8 cellular contexts compared by ENCODE assay signal in the genomic region with DNA sequence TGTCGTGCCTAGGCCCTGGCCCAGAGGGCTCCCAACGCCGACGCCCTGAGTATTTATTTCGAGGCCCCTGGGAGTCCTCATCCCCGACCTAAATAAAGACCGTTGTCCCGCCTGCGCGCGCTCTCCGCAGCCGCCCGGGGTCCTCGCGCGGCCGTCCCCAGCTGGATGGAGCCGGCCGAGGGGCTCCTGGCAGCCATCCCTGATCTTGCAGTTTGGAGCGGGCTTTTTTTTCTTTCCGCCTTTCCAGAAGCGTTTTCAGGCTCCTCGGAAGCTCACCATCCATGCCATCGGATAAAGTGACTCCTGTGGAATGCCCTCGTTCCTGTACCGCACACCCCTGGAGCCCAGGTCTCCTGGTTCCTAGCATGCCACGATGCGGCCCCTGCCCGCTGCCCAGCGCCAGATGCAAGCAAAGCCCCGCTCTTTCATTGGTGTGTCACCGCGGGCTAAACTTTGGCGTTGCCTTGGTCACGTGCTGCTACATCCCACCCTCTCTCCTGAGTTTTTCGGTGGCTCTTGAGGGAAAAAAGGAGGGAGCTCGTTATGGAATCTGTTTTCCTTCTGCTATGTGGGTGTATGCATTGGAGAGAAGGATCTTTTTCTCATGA. TPM values are rescaled to one million over a fixed set of nuclear protein-coding genes. Genes with fewer than 3 reads are reported as not detected.
A peak's percentile ranks its signal among the peaks of the same experiment; 100 is the strongest.
DNase-seq lines count a peak whose midpoint lies in the region; ATAC-seq lines count a peak whose summit lies in the region.

No MANE protein-coding gene starts in this region.

- no peaks in the 10 kb centered on the region for H3K36me3 Mint-ChIP-seq in T-cell

- H3K27me3 ChIP-seq in duodenal mucosa (ENCODE audit: control insufficient read depth in 1 of 2, insufficient read depth in 2 of 2, low read length in 2 of 2), result no peaks in the 10 kb centered on the region
- H3K27me3 ChIP-seq in subcutaneous abdominal adipose tissue (ENCODE audit: control insufficient read depth in 5 of 5, insufficient read depth in 4 of 5, low read length in 5 of 5), result no peaks in the 10 kb centered on the region

- no peaks in the 10 kb centered on the region for H3K27me3 Mint-ChIP-seq in T-cell

- H3K9ac ChIP-seq in duodenal mucosa (ENCODE audit: low read depth in 1 of 2, low read length in 2 of 2), result peak overlapping the region; percentile 93 to 99
- H3K9ac ChIP-seq in subcutaneous abdominal adipose tissue (ENCODE audit: low read length in 5 of 5), result peak overlapping the region; percentile 73 to 97 (median 90)

- POLR2A ChIA-PET in T-cell (lab: Charles Lee), result interaction anchor here in 1 of 2 donors (0.7 to 1.5 kb wide), 2 partner anchors 52 to 312 kb away, joined by 3 to 5 read pairs; a partner anchor contains a TSS

- H3K4me1 ChIP-seq in duodenal mucosa (ENCODE audit: control insufficient read depth in 1 of 2, insufficient read depth in 2 of 2, low read length in 2 of 2) (peaks cover 25 to 39% of the 10 kb centered on the region in 2 donors), subcutaneous abdominal adipose tissue (ENCODE audit: control insufficient read depth in 5 of 5, insufficient read depth in 5 of 5, low read length in 5 of 5) (peaks cover 7 to 50% (median 45%) of the 10 kb centered on the region in 5 donors)

- H3K4me1 Mint-ChIP-seq in T-cell, result peaks cover 32 to 41% (median 34%) of the 10 kb centered on the region in 3 donors

- no peaks in the 10 kb centered on the region for H3K9me3 Mint-ChIP-seq in T-cell

- H3K4me3 ChIP-seq in Jurkat, Clone E6-1 (ENCODE audit: low read length), result peak overlapping the region; percentile 97
- H3K4me3 ChIP-seq in duodenal mucosa (ENCODE audit: low read depth in 1 of 2, low read length in 2 of 2), result peak overlapping the region; percentile 95 to 100
- H3K4me3 ChIP-seq in subcutaneous abdominal adipose tissue (ENCODE audit: low read depth in 1 of 5, low read length in 5 of 5), result peak overlapping the region; percentile 78 to 95 (median 93)

- H3K27ac ChIP-seq in duodenal mucosa (ENCODE audit: low read depth, low read length) (peak overlapping the region; percentile 80), subcutaneous abdominal adipose tissue (ENCODE audit: low read depth, low read length) (peak overlapping the region; percentile 88)

- H3K36me3 ChIP-seq in duodenal mucosa (ENCODE audit: control insufficient read depth in 1 of 2, insufficient read depth in 2 of 2, low read length in 2 of 2) (no peaks in the 10 kb centered on the region), subcutaneous abdominal adipose tissue (ENCODE audit: control insufficient read depth in 5 of 5, insufficient read depth in 5 of 5, low read length in 5 of 5) (no peaks in the 10 kb centered on the region)

- CTCF ChIA-PET in T-cell (lab: Charles Lee), result interaction anchor here in 1 of 2 donors (0.6 to 1.5 kb wide), 4 partner anchors 30 to 408 kb away, joined by 3 to 5 read pairs (median 4); a partner anchor contains a TSS

- peak overlapping the region; percentile 49 to 95 for H3K27ac Mint-ChIP-seq in T-cell

- DNase-seq in D341Med (ENCODE audit: low spot score) (peak; percentile 82), T-cell (peak in 12 of 34 experiments; percentile 1 to 15 (median 7)), medulla oblongata (ENCODE audit: extremely low spot score) (peak; percentile 52), GM19240 (ENCODE audit: insufficient read length, low spot score) (no peak), ureter (ENCODE audit: low spot score) (no peak)
- no peak for DNase-seq in Jurkat, Clone E6-1 (ENCODE audit: low read depth, low spot score)

- H3K4me3 Mint-ChIP-seq in T-cell, result peak overlapping the region; percentile 89 to 94 (median 90)

- peak; percentile 8 to 28 (median 19) for ATAC-seq in T-cell (replicated peaks in 1 of 4)

- H3K9me3 ChIP-seq in duodenal mucosa (ENCODE audit: control insufficient read depth in 1 of 2, low read length in 2 of 2) (no peaks in the 10 kb centered on the region), subcutaneous abdominal adipose tissue (ENCODE audit: control insufficient read depth in 5 of 5, low read length in 5 of 5) (no peaks in the 10 kb centered on the region)

RNA-seq across cellular contexts. Expression of a gene that starts 0.7 kb away (rescaled TPM):
- 52.7 TPM for polyA plus RNA-seq in Jurkat, Clone E6-1 (2012; ENCODE audit: insufficient read depth, insufficient read length)
- 100 to 1,000 TPM in 3 of 5 donors, 10 to 100 TPM in 2; 78.5 to 125 (median 105) TPM for total RNA-seq in T-cell
- 73.2 TPM for total RNA-seq in ureter

RNA-seq across cellular contexts. Expression of a gene that starts 51.7 kb away (rescaled TPM):
- 134 TPM for polyA plus RNA-seq in Jurkat, Clone E6-1 (2012; ENCODE audit: insufficient read depth, insufficient read length)
- total RNA-seq in T-cell (100 to 1,000 TPM; 103 to 133 (median 130) TPM), ureter (79.0 TPM)

RNA-seq across cellular contexts. Expression of a gene that starts 58.2 kb away (rescaled TPM):
- polyA plus RNA-seq in Jurkat, Clone E6-1 (2012; ENCODE audit: insufficient read depth, insufficient read length), result 11.1 TPM
- under 1 TPM; 0.28 to 0.88 (median 0.85) TPM for total RNA-seq in T-cell
- total RNA-seq in ureter, result 60.8 TPM

RNA-seq across cellular contexts. Expression of a gene that starts 59.2 kb away (rescaled TPM):
- polyA plus RNA-seq in Jurkat, Clone E6-1 (2012; ENCODE audit: insufficient read depth, insufficient read length), result 77.0 TPM
- total RNA-seq in T-cell (10 to 100 TPM; 54.9 to 94.7 (median 67.6) TPM), ureter (25.1 TPM)

Comparison
In these comparisons a context has a peak if more than half of its experiments do, and no peak if none do; other contexts are left out.
1. DNase-seq: peak in D341Med (single experiment) and medulla oblongata (single experiment); none in Jurkat, Clone E6-1 (single experiment), GM19240 (single experiment) and ureter (single experiment).
2. RNA of a gene that starts 58.2 kb away (total RNA-seq): 60.8 TPM in ureter (single experiment); 0.28 to 0.88 TPM in T-cell; every median in the first group is over 10 times any median in the second.
3. Peak in every context shown above with its lines, with median percentiles within 50 percentile points of each other: H3K4me3 ChIP-seq.